ENCODE assay signal across 1 cellular context in genomic region chr20:31861346-31862156, GRCh38.
TF ChIP-seq lines count a peak whose summit lies in the region.

No MANE protein-coding gene starts in this region.

TF ChIP-seq in HepG2, 621 proteins besides CTCF, POLR2A, EP300 and RAD21 (continued from another document and continues in another):
- TF ChIP-seq POGK (CRISPR knock-in tag; conservative IDR thresholded peaks at IDR 0.05) (0 out of 2 replicates have a peak, but pooled peaks have one; percentile 41), ELF3 (CRISPR knock-in tag; IDR thresholded peaks at IDR 0.05) (no peak), SNAPC2 (CRISPR knock-in tag; IDR thresholded peaks at IDR 0.05) (0 out of 2 replicates have a peak, but pooled peaks have one; percentile 15), PAX8 (CRISPR knock-in tag; IDR thresholded peaks at IDR 0.05; ENCODE audit: borderline replicate concordance) (no peak; the same call in 1 of the 2 replicates), ZNF737 (CRISPR knock-in tag; IDR thresholded peaks at IDR 0.05; ENCODE audit: borderline replicate concordance) (no peak), ZNF260 (CRISPR knock-in tag; IDR thresholded peaks at IDR 0.05; ENCODE audit: borderline replicate concordance, low read depth) (no peak), DDIT3 (CRISPR knock-in tag; IDR thresholded peaks at IDR 0.05) (no peak), HOXA3 (CRISPR knock-in tag; IDR thresholded peaks at IDR 0.05) (no peak; the same call in 1 of the 2 replicates), ZNF713 (CRISPR knock-in tag; IDR thresholded peaks at IDR 0.05) (no peak), KDM2A (CRISPR knock-in tag; IDR thresholded peaks at IDR 0.05; ENCODE audit: borderline replicate concordance, low read depth) (peak; percentile 63; the same call in 1 of the 2 replicates), JARID2 (CRISPR knock-in tag; IDR thresholded peaks at IDR 0.05; ENCODE audit: insufficient replicate concordance) (no peak), TFDP1 (CRISPR knock-in tag; IDR thresholded peaks at IDR 0.05; ENCODE audit: borderline replicate concordance) (peak; percentile 59; the same call in 1 of the 2 replicates), ZNF784 (CRISPR knock-in tag; IDR thresholded peaks at IDR 0.05; ENCODE audit: borderline replicate concordance) (peak; percentile 59; the same call in 1 of the 2 replicates), ZZZ3 (CRISPR knock-in tag; IDR thresholded peaks at IDR 0.05; ENCODE audit: borderline replicate concordance) (no peak), KDM5B (CRISPR knock-in tag; IDR thresholded peaks at IDR 0.05; ENCODE audit: borderline replicate concordance) (peak; percentile 78), ZBTB7A (CRISPR knock-in tag; IDR thresholded peaks at IDR 0.05) (peak; percentile 77), ZBTB7B (CRISPR knock-in tag; IDR thresholded peaks at IDR 0.05) (0 out of 2 replicates have a peak, but pooled peaks have one; percentile 37), ZBTB40 (IDR thresholded peaks at IDR 0.05) (no peak), ZBTB40 (CRISPR knock-in tag; IDR thresholded peaks at IDR 0.05) (no peak), FOXO1 (CRISPR knock-in tag; IDR thresholded peaks at IDR 0.05) (0 out of 2 replicates have a peak, but pooled peaks have one; percentile 9), ZNF263 (CRISPR knock-in tag; IDR thresholded peaks at IDR 0.05) (peak; percentile 21), TBX2 (CRISPR knock-in tag; IDR thresholded peaks at IDR 0.05; ENCODE audit: borderline replicate concordance) (peak; percentile 52; the same call in 1 of the 2 replicates), NCOA2 (CRISPR knock-in tag; IDR thresholded peaks at IDR 0.05) (no peak), ZBTB42 (CRISPR knock-in tag; IDR thresholded peaks at IDR 0.05) (0 out of 2 replicates have a peak, but pooled peaks have one; percentile 30), ZBTB25 (CRISPR knock-in tag; IDR thresholded peaks at IDR 0.05) (peak; percentile 58; the same call in 1 of the 2 replicates), ATAD3A (CRISPR knock-in tag; IDR thresholded peaks at IDR 0.05) (0 out of 2 replicates have a peak, but pooled peaks have one; percentile 21), ZNF652 (CRISPR knock-in tag; IDR thresholded peaks at IDR 0.05; ENCODE audit: borderline replicate concordance, low read depth) (no peak), SOX6 (IDR thresholded peaks at IDR 0.05) (no peak), SOX6 (CRISPR knock-in tag; IDR thresholded peaks at IDR 0.05) (peak; percentile 58)
- TF ChIP-seq, protein P1, sequence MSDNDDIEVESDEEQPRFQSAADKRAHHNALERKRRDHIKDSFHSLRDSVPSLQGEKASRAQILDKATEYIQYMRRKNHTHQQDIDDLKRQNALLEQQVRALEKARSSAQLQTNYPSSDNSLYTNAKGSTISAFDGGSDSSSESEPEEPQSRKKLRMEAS (IDR thresholded peaks at IDR 0.05): peak; percentile 54; the same call in 1 of the 2 replicates
- TF ChIP-seq, protein P2, sequence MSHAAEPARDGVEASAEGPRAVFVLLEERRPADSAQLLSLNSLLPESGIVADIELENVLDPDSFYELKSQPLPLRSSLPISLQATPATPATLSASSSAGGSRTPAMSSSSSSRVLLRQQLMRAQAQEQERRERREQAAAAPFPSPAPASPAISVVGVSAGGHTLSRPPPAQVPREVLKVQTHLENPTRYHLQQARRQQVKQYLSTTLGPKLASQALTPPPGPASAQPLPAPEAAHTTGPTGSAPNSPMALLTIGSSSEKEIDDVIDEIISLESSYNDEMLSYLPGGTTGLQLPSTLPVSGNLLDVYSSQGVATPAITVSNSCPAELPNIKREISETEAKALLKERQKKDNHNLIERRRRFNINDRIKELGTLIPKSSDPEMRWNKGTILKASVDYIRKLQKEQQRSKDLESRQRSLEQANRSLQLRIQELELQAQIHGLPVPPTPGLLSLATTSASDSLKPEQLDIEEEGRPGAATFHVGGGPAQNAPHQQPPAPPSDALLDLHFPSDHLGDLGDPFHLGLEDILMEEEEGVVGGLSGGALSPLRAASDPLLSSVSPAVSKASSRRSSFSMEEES (CRISPR knock-in tag; IDR thresholded peaks at IDR 0.05): no peak
- TF ChIP-seq, protein P3, sequence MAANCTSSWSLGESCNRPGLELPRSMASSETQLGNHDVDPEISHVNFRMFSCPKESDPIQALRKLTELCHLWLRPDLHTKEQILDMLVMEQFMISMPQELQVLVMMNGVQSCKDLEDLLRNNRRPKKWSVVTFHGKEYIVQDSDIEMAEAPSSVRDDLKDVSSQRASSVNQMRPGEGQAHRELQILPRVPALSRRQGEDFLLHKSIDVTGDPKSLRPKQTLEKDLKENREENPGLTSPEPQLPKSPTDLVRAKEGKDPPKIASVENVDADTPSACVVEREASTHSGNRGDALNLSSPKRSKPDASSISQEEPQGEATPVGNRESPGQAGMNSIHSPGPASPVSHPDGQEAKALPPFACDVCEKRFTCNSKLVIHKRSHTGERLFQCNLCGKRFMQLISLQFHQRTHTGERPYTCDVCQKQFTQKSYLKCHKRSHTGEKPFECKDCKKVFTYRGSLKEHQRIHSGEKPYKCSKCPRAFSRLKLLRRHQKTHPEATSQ (CRISPR knock-in tag; IDR thresholded peaks at IDR 0.05; ENCODE audit: borderline replicate concordance): no peak
- TF ChIP-seq, protein P4, sequence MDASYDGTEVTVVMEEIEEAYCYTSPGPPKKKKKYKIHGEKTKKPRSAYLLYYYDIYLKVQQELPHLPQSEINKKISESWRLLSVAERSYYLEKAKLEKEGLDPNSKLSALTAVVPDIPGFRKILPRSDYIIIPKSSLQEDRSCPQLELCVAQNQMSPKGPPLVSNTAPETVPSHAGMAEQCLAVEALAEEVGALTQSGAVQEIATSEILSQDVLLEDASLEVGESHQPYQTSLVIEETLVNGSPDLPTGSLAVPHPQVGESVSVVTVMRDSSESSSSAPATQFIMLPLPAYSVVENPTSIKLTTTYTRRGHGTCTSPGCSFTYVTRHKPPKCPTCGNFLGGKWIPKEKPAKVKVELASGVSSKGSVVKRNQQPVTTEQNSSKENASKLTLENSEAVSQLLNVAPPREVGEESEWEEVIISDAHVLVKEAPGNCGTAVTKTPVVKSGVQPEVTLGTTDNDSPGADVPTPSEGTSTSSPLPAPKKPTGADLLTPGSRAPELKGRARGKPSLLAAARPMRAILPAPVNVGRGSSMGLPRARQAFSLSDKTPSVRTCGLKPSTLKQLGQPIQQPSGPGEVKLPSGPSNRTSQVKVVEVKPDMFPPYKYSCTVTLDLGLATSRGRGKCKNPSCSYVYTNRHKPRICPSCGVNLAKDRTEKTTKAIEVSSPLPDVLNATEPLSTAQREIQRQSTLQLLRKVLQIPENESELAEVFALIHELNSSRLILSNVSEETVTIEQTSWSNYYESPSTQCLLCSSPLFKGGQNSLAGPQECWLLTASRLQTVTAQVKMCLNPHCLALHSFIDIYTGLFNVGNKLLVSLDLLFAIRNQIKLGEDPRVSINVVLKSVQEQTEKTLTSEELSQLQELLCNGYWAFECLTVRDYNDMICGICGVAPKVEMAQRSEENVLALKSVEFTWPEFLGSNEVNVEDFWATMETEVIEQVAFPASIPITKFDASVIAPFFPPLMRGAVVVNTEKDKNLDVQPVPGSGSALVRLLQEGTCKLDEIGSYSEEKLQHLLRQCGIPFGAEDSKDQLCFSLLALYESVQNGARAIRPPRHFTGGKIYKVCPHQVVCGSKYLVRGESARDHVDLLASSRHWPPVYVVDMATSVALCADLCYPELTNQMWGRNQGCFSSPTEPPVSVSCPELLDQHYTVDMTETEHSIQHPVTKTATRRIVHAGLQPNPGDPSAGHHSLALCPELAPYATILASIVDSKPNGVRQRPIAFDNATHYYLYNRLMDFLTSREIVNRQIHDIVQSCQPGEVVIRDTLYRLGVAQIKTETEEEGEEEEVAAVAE (CRISPR knock-in tag; IDR thresholded peaks at IDR 0.05; ENCODE audit: borderline replicate concordance): no peak
